16 cellular contexts compared by ENCODE assay signal in the genomic region with DNA sequence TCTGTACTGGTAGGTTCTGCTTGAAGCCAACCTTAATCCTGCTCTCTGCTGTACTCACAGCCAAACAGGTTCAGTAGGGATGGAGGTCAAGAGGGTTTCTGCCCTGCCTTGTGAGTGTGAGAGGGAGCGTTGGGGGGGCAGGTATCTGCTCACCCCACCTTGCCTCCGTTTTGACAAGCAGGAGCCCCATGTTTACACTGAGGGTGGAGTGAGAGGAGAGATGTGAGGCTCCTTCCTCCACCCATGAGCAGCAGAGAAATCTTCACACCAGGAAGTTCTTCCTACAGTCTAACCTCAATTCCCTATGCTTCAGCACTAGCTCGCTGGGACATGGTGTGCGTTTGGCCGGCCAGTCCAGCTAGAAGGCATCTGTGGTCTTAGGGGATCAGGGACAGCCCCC. TPM values are rescaled to one million over a fixed set of nuclear protein-coding genes. Genes with fewer than 3 reads are reported as not detected.
DNase-seq lines count a peak whose midpoint lies in the region; ATAC-seq and TF ChIP-seq lines count a peak whose summit lies in the region.
"Had no signal": no experiment of that assay in that cellular context is flagged by ENCODE, and none has a peak within 500 bp of the region (broad histone marks: within the 10 kb centered on the region; RNA-seq: fewer than 3 reads in every experiment).

No MANE protein-coding gene starts in this region.

- TF ChIP-seq POLR2A in GM18505 (IDR thresholded peaks at IDR 0.05; ENCODE audit: borderline replicate concordance, extremely low read depth, insufficient read depth, insufficient read length) = no peak

- H3K27ac ChIP-seq in SJSA1 (0 out of 2 replicates have a peak overlapping the region, but pooled peaks have one; percentile 50), tibial artery (peak overlapping the region; percentile 68 to 72)

- DNase-seq in HT-29 (ENCODE audit: low spot score) (peak; percentile 52), SJSA1 (ENCODE audit: low read depth in 1 of 2, low spot score in 2 of 2) (no peak), tibial artery (no peak), mucosa of descending colon (no peak), SW 1271 (lab: John Stamatoyannopoulos, UW) (no peak)
- DNase-seq: BE2C; CD8-positive, alpha-beta memory T cell; GF-D8; KG1; NCI-H1092; NCI-H1694; NCI-H82; T-helper 1 cell had no signal

- H3K9me3 ChIP-seq in SJSA1 (replicated peaks) = no peaks in the 10 kb centered on the region
- no peaks in the 10 kb centered on the region for H3K9me3 ChIP-seq in tibial artery
- no peaks in the 10 kb centered on the region for H3K9me3 ChIP-seq in mucosa of descending colon
- H3K9me3 ChIP-seq: BE2C had no signal

- intact Hi-C loops in tibial artery (cut with DNase I; ENCODE audit: low total_unique reads) = no loop called here
- intact Hi-C loops in mucosa of descending colon (cut with DNase I, micrococcal nuclease) = no loop called here

- H3K4me3 ChIP-seq in SJSA1 (no peak overlapping the region), tibial artery (no peak overlapping the region), mucosa of descending colon (no peak overlapping the region)

- H3K4me1 ChIP-seq in SJSA1 (replicated peaks) (peaks cover 90% of the 10 kb centered on the region), tibial artery (peaks cover 9 to 88% (median 63%) of the 10 kb centered on the region in 4 donors), mucosa of descending colon (ENCODE audit: low read depth) (no peaks in the 10 kb centered on the region)

- peak; percentile 10 for ATAC-seq in esophagus mucosa
- no peak for ATAC-seq in mucosa of descending colon
- ATAC-seq in GM18505 (IDR thresholded peaks at IDR 0.05; ENCODE audit: unreplicated experiment) = no peak

- H3K27me3 ChIP-seq in SJSA1 (replicated peaks) = no peaks in the 10 kb centered on the region
- H3K27me3 ChIP-seq in tibial artery = no peaks in the 10 kb centered on the region
- H3K27me3 ChIP-seq: BE2C had no signal

- TF ChIP-seq CTCF in tibial artery (IDR thresholded peaks at IDR 0.05) (no peak), mucosa of descending colon (IDR thresholded peaks at IDR 0.05) (no peak)

- H3K36me3 ChIP-seq in SJSA1 (peaks cover 8% of the 10 kb centered on the region), tibial artery (no peaks in the 10 kb centered on the region), mucosa of descending colon (ENCODE audit: low read depth) (no peaks in the 10 kb centered on the region)
- H3K36me3 ChIP-seq: BE2C had no signal

RNA-seq across cellular contexts. Expression of a gene that starts 4.2 kb away (rescaled TPM):
- total RNA-seq in HT-29 (2014; rRNA removed; shearing (Covaris generic)) = 24.7 and 27.0 TPM in 2 replicates
- total RNA-seq in SJSA1 (2014; rRNA removed; shearing (Covaris generic)) = 1.5 and 4.0 TPM in 2 replicates
- total RNA-seq in esophagus mucosa (17.9 TPM), mucosa of descending colon (under 1 TPM in 1 of 3 donors, not detected in 2; 0.06 TPM)
- total RNA-seq: CD8-positive, alpha-beta memory T cell had no signal

RNA-seq across cellular contexts. Expression of a gene that starts 45.4 kb away (rescaled TPM):
- 3.8 and 11.9 TPM in 2 replicates for total RNA-seq in HT-29 (2014; rRNA removed; shearing (Covaris generic))
- 2.1 and 16.1 TPM in 2 replicates for total RNA-seq in SJSA1 (2014; rRNA removed; shearing (Covaris generic))
- 113 TPM for total RNA-seq in esophagus mucosa
- total RNA-seq in mucosa of descending colon = 1 to 10 TPM; 1.0 to 6.4 (median 1.7) TPM
- total RNA-seq: SK-MEL-5 had no signal
